ENCODE assay signal across 28 cellular contexts in the genomic region with DNA sequence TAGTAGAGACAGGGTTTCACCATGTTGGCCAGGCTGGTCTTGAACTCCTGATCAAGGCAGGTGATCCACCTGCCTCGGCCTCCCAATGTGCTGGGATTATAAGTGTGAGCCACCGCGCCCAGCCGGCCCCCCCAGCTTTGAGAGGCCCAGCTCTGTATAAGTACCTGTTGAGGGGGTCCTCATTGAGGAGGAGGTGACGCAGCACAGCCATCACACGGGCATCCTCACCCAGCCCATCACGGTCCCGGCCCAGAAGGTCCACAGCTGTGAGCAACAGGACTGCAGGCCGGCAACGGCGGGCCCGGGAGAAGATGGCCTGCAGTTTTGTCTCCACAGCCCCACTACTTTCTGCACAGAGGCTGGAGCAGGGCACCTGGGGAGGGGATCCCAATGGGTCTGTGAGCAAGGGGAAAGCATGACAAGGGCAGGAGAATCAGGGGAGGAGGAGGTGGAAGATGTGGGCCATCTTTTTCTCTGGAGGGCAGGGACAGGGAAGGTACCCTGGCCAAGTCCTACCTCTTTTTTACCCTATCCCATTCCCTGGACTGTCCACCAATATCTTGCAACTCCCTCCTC. TPM values are rescaled to one million over a fixed set of nuclear protein-coding genes. Genes with fewer than 3 reads are reported as not detected.
"Had no signal": no experiment of that assay in that cellular context is flagged by ENCODE, and none has a peak within 500 bp of the region (broad histone marks: within the 10 kb centered on the region; RNA-seq: fewer than 3 reads in every experiment).

No MANE protein-coding gene starts in this region.

- H3K4me1 ChIP-seq: gastrocnemius medialis had no signal

- H3K9me3 ChIP-seq: esophagus muscularis mucosa, gastrocnemius medialis, heart left ventricle had no signal

- H3K4me3 ChIP-seq: esophagus muscularis mucosa, gastrocnemius medialis, heart left ventricle had no signal

- ATAC-seq: activated CD8-positive, alpha-beta memory T cell treated with anti-CD3 and anti-CD28 coated beads, Interleukin-2, amount 10 ng/mL, durations not matched to agents 7 days and 5 days; effector memory CD8-positive, alpha-beta T cell; foreskin keratinocyte; gastrocnemius medialis; heart left ventricle; T-helper 17 cell; WTC11 had no signal

- H3K27ac ChIP-seq: esophagus muscularis mucosa, foreskin keratinocyte, gastrocnemius medialis, heart left ventricle had no signal

- H3K27me3 ChIP-seq: esophagus muscularis mucosa, foreskin keratinocyte, gastrocnemius medialis, heart left ventricle had no signal

- DNase-seq: activated CD4-positive, alpha-beta memory T cell treated with anti-CD3 and anti-CD28 coated beads, Interleukin-2, amount 10 ng/mL, durations not matched to agents 7 days and 5 days; activated CD4-positive, alpha-beta T cell treated with anti-CD3 and anti-CD28 coated beads for 1 hour; activated CD4-positive, alpha-beta T cell treated with anti-CD3 and anti-CD28 coated beads for 4 hours; activated CD4-positive, alpha-beta T cell treated with anti-CD3 and anti-CD28 coated beads, Interleukin-2, amount 10 ng/mL, durations not matched to agents 7 days and 5 days; activated CD4-positive, alpha-beta T cell treated with anti-CD3 and anti-CD28 coated beads, Interleukin-2, amount 50 U/mL, for 4 hours; activated CD8-positive, alpha-beta memory T cell treated with anti-CD3 and anti-CD28 coated beads, Interleukin-2, amount 10 ng/mL, durations not matched to agents 7 days and 5 days; activated CD8-positive, alpha-beta memory T cell treated with anti-CD3 and anti-CD28 coated beads, Interleukin-2, amount 50 U/mL, for 4 hours; activated effector memory CD4-positive, alpha-beta T cell treated with anti-CD3 and anti-CD28 coated beads, Interleukin-2, amount 50 U/mL, for 16 hours; activated naive CD4-positive, alpha-beta T cell treated with anti-CD3 and anti-CD28 coated beads for 36 hours; activated T-cell treated with anti-CD3 and anti-CD28 coated beads, Interleukin-2, amount 50 U/mL, for 1 hour; activated T-cell treated with anti-CD3 and anti-CD28 coated beads, Interleukin-2, amount 50 U/mL, for 48 hours; amniotic stem cell; anterior cingulate cortex; caudate nucleus; cortex of kidney; dermis blood vessel endothelial cell; effector CD4-positive, alpha-beta T cell; effector memory CD8-positive, alpha-beta T cell; erythroblast; foreskin keratinocyte; gastrocnemius medialis; glutamatergic neuron; heart left ventricle; T-helper 1 cell; T-helper 17 cell had no signal

RNA-seq across cellular contexts. Expression of gene GNMT, which starts 7.7 kb away (rescaled TPM):
- total RNA-seq: activated naive CD4-positive, alpha-beta T cell treated with anti-CD3 and anti-CD28 coated beads for 36 hours; chondrocyte; dermis blood vessel endothelial cell had no signal
